26 cellular contexts compared by ENCODE assay signal in the genomic region with DNA sequence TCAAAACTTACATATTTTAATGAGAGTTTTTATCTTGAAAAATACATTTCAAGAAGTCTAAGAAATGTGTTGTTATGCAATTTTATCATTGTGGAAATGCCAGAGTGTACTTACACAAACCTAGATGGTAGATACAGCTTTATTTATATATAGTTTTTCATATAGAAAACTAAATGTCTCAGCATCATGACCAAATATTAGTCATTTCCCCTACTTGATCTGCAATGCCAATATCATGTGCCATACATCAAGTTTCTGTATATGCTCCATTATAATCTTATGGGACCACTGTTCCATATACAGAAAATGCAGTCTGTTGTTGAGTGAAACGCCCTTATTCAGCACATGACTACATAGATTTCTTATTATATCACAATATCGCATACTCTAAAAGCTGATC.
"Had no signal": no experiment of that assay in that cellular context is flagged by ENCODE, and none has a peak within 500 bp of the region (broad histone marks: within the 10 kb centered on the region; RNA-seq: fewer than 3 reads in every experiment).

No MANE protein-coding gene starts in this region.

- H3K36me3 Mint-ChIP-seq: type B pancreatic cell had no signal

- ATAC-seq: activated CD4-positive, alpha-beta T cell treated with anti-CD3 and anti-CD28 coated beads for 36 hours; activated T-helper 17 cell treated with anti-CD3 and anti-CD28 coated beads, Interleukin-2, amount 50 U/mL, for 72 hours; gastroesophageal sphincter had no signal

- H3K27ac ChIP-seq: cardiac muscle cell, gastroesophageal sphincter, testis, vagina had no signal

- H3K4me3 Mint-ChIP-seq: activated B cell treated with CpG ODN at 0.5 μM for 24 hours; activated CD4-positive, alpha-beta T cell treated with anti-CD3 and anti-CD28 coated beads for 36 hours; activated naive CD8-positive, alpha-beta T cell treated with anti-CD3 and anti-CD28 coated beads for 36 hours; activated T-cell treated with anti-CD3 and anti-CD28 coated beads, Interleukin-2, amount 50 U/mL, for 24 hours; activated T-helper 17 cell treated with anti-CD3 and anti-CD28 coated beads, Interleukin-2, amount 50 U/mL, for 72 hours; memory B cell; nephron progenitor cell; T-helper 1 cell treated with Interleukin-12 subunit alpha and Interleukin-12 subunit beta and Interleukin-4 antibody, amounts not matched to agents 30 μg/mL and 1 μg/mL, for 36 hours; type B pancreatic cell had no signal

- H3K9me3 Mint-ChIP-seq: activated B cell treated with CpG ODN at 0.5 μM for 24 hours; activated naive CD8-positive, alpha-beta T cell treated with anti-CD3 and anti-CD28 coated beads for 36 hours; activated T-cell treated with anti-CD3 and anti-CD28 coated beads, Interleukin-2, amount 50 U/mL, for 24 hours; activated T-helper 17 cell treated with anti-CD3 and anti-CD28 coated beads, Interleukin-2, amount 50 U/mL, for 72 hours; memory B cell; nephron progenitor cell; T-helper 1 cell treated with Interleukin-12 subunit alpha and Interleukin-12 subunit beta and Interleukin-4 antibody, amounts not matched to agents 30 μg/mL and 1 μg/mL, for 36 hours; type B pancreatic cell had no signal

- H3K4me3 ChIP-seq: cardiac muscle cell, gastroesophageal sphincter, testis, vagina had no signal

- H3K36me3 ChIP-seq: cardiac muscle cell had no signal

- H3K9me3 ChIP-seq: gastroesophageal sphincter, testis, vagina had no signal

- H3K27me3 ChIP-seq: cardiac muscle cell, gastroesophageal sphincter, testis, vagina had no signal

- H3K4me1 ChIP-seq: testis had no signal

- DNase-seq: activated B cell treated with CpG ODN at 0.5 μM for 24 hours; activated CD4-positive, alpha-beta T cell treated with anti-CD3 and anti-CD28 coated beads for 36 hours; activated CD4-positive, alpha-beta T cell treated with anti-CD3 and anti-CD28 coated beads, Interleukin-2, amount 50 U/mL, for 4 hours; activated CD8-positive, alpha-beta memory T cell treated with anti-CD3 and anti-CD28 coated beads for 24 hours; activated CD8-positive, alpha-beta memory T cell treated with anti-CD3 and anti-CD28 coated beads, Interleukin-2, amount 50 U/mL, for 4 hours; activated naive CD4-positive, alpha-beta T cell; activated naive CD8-positive, alpha-beta T cell treated with anti-CD3 and anti-CD28 coated beads for 36 hours; activated T-cell treated with anti-CD3 and anti-CD28 coated beads, Interleukin-2, amount 50 U/mL, for 24 hours; amygdala; head of caudate nucleus; hypothalamus; left ventricle myocardium superior; nephron progenitor cell; stimulated activated CD4-positive, alpha-beta T cell treated with anti-CD3 and anti-CD28 coated beads, Interleukin-2, amount 100 ng/mL, for 48 hours; stimulated activated CD8-positive, alpha-beta memory T cell treated with anti-CD3 and anti-CD28 coated beads, Interleukin-4, amount 100 ng/mL, for 48 hours; stimulated activated naive CD4-positive, alpha-beta T cell; T1000; testis had no signal

- H3K27ac Mint-ChIP-seq: activated B cell treated with CpG ODN at 0.5 μM for 24 hours; activated CD4-positive, alpha-beta T cell treated with anti-CD3 and anti-CD28 coated beads for 36 hours; activated naive CD8-positive, alpha-beta T cell treated with anti-CD3 and anti-CD28 coated beads for 36 hours; activated T-cell treated with anti-CD3 and anti-CD28 coated beads, Interleukin-2, amount 50 U/mL, for 24 hours; activated T-helper 17 cell treated with anti-CD3 and anti-CD28 coated beads, Interleukin-2, amount 50 U/mL, for 72 hours; memory B cell; nephron progenitor cell; progenitor cell of endocrine pancreas; T-helper 1 cell treated with Interleukin-12 subunit alpha and Interleukin-12 subunit beta and Interleukin-4 antibody, amounts not matched to agents 30 μg/mL and 1 μg/mL, for 36 hours; type B pancreatic cell had no signal
